In the genomic region with DNA sequence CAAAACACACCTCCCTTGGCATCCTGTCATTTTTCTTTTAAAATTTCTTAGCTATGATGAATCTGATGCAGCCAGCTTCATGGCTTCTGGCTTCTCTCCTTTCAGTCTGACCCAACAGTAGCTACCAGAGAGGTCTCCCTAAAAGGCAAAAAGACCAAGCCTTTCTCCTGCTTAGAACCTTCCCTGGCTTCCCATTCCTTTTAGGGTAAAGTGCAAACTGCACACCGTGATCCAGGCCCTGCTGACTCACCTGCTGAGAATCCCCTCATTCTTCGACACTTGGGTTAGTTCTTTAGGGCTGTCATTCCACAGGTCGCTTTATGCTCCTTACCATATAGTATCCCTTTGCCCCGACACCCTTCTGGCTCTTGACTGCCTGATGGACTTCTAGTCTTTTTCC, we compare ENCODE assay signal across 27 cellular contexts.
DNase-seq lines count a peak whose midpoint lies in the region; ATAC-seq, FAIRE-seq and TF ChIP-seq lines count a peak whose summit lies in the region.
"Had no signal": no experiment of that assay in that cellular context is flagged by ENCODE, and none has a peak within 500 bp of the region (broad histone marks: within the 10 kb centered on the region; RNA-seq: fewer than 3 reads in every experiment).

No MANE protein-coding gene starts in this region.

- in situ Hi-C loops in ACHN (cut with HindIII; ENCODE audit: low pct_ligation_motif_present, low pct_unique_long_range_greater_than_20kb, low sequenced_read_pairs), result no loop called here

- H2BK12ac ChIP-seq in trophoblast cell (ENCODE audit: low read length), result no peak overlapping the region

- no peak for ATAC-seq in foreskin keratinocyte
- ATAC-seq: HCT116, K562, SK-N-SH treated with all-trans-retinoic acid at 6 μM for 48 hours had no signal

- no peak overlapping the region for H2AFZ ChIP-seq in trophoblast cell (ENCODE audit: insufficient read depth, low read length, poor library complexity)

- H3K79me2 ChIP-seq in trophoblast cell (ENCODE audit: control insufficient read depth, insufficient read depth, low read length, poor library complexity), result no peaks in the 10 kb centered on the region

- no CpG with 5 or more reads among the region's 4 CpGs for WGBS in trophoblast cell (ENCODE audit: extremely low coverage, insufficient coverage, insufficient read length)
- 61 to 68% methylated on average over 4 of the region's 4 CpGs for WGBS in thyroid gland, 2 donors

- H3K79me1 ChIP-seq in trophoblast cell (ENCODE audit: low read length), result peaks cover 3% of the 10 kb centered on the region

- no peak overlapping the region for H2BK5ac ChIP-seq in trophoblast cell (ENCODE audit: low read depth, low read length, poor library complexity)

- H3K9me3 ChIP-seq in trophoblast cell (ENCODE audit: insufficient read depth, low read depth, low read length) (no peaks in the 10 kb centered on the region), thyroid gland (no peaks in the 10 kb centered on the region)
- H3K9me3 ChIP-seq: BLaER1 had no signal

- peaks cover 4% of the 10 kb centered on the region for H3K27me3 ChIP-seq in foreskin keratinocyte
- no peaks in the 10 kb centered on the region for H3K27me3 ChIP-seq in trophoblast cell (ENCODE audit: insufficient read depth, low read length)
- H3K27me3 ChIP-seq in thyroid gland, result no peaks in the 10 kb centered on the region
- H3K27me3 ChIP-seq: BLaER1 had no signal

- no peak overlapping the region for H3K4ac ChIP-seq in trophoblast cell (ENCODE audit: low read depth, low read length)

- TF ChIP-seq CTCF in foreskin keratinocyte (conservative IDR thresholded peaks at IDR 0.05) (no peak), thyroid gland (IDR thresholded peaks at IDR 0.05) (no peak)

- intact Hi-C loops in thyroid gland (cut with DNase I), result no loop called here

- H3K18ac ChIP-seq in trophoblast cell (ENCODE audit: low read length), result no peak overlapping the region

- H3K14ac ChIP-seq in trophoblast cell (ENCODE audit: low read length), result no peak overlapping the region

- peak; percentile 29 for FAIRE-seq in RCC 7860 (lab: Jason Lieb, UNC)
- FAIRE-seq: endothelial cell of umbilical vein, GM18507, K562, kidney had no signal

- no peak overlapping the region for H2AK5ac ChIP-seq in trophoblast cell (ENCODE audit: low read length)

- peak; percentile 38 for DNase-seq in ACHN
- peak; percentile 86 for DNase-seq in RCC 7860 (ENCODE audit: low spot score)
- peak; percentile 16 to 48 for DNase-seq in foreskin keratinocyte
- DNase-seq in trophoblast cell, result no peak
- no peak for DNase-seq in cerebellum (ENCODE audit: low spot score)
- no peak for DNase-seq in retina
- no peak for DNase-seq in thyroid gland
- DNase-seq in substantia nigra (lab: John Stamatoyannopoulos, UW), result no peak
- DNase-seq: activated B cell treated with CpG ODN at 0.5 μM for 24 hours; activated CD4-positive, alpha-beta memory T cell treated with anti-CD3 and anti-CD28 coated beads, Interleukin-2, amount 10 ng/mL, durations not matched to agents 7 days and 5 days; activated gamma-delta T cell; activated T-cell treated with anti-CD3 and anti-CD28 coated beads for 4 hours; COR-L47; hippocampal formation; kidney; MM.1S; NCI-H1436; NCI-H524 treated with DMSO at 0.1 percent for 48 hours; occipital lobe; stimulated activated CD4-positive, alpha-beta T cell treated with anti-CD3 and anti-CD28 coated beads, Interleukin-12 subunit alpha, Interleukin-12 subunit beta, amount 100 ng/mL, for 4 hours; T1000 had no signal

- H3K4me3 ChIP-seq in trophoblast cell (ENCODE audit: low read depth, low read length), result no peak overlapping the region
- no peak overlapping the region for H3K4me3 ChIP-seq in thyroid gland (replicated peaks in 1 of 3)
- H3K4me3 ChIP-seq: BLaER1, K562 had no signal

- H3K27ac ChIP-seq in foreskin keratinocyte, result no peak overlapping the region
- peak overlapping the region; percentile 50 for H3K27ac ChIP-seq in trophoblast cell (ENCODE audit: low read depth, low read length)
- H3K27ac ChIP-seq in thyroid gland, result no peak overlapping the region
- H3K27ac ChIP-seq in substantia nigra (ENCODE audit: low read depth, low read length, poor library complexity, severe bottlenecking), result no peak overlapping the region
- H3K27ac ChIP-seq: BLaER1 had no signal

- H3K9ac ChIP-seq in trophoblast cell (ENCODE audit: low read length), result no peak overlapping the region
- H3K9ac ChIP-seq: BLaER1 had no signal

- H3K23ac ChIP-seq in trophoblast cell (ENCODE audit: low read length), result no peak overlapping the region

- peak overlapping the region; percentile 38 for H4K91ac ChIP-seq in trophoblast cell (ENCODE audit: low read depth, low read length)

- no peak overlapping the region for H4K8ac ChIP-seq in trophoblast cell (ENCODE audit: low read depth, low read length)

- no peak overlapping the region for H2BK120ac ChIP-seq in trophoblast cell (ENCODE audit: insufficient read depth, low read length, poor library complexity)

- no peaks in the 10 kb centered on the region for H3K4me1 ChIP-seq in foreskin keratinocyte
- peaks cover 0 to 5% of the 10 kb centered on the region in 2 experiments for H3K4me1 ChIP-seq in trophoblast cell (ENCODE audit: control insufficient read depth in 1 of 2, insufficient read depth in 2 of 2, low read length in 2 of 2)
- no peaks in the 10 kb centered on the region for H3K4me1 ChIP-seq in thyroid gland

- H3K4me2 ChIP-seq in trophoblast cell (ENCODE audit: low read length), result no peak overlapping the region
- H3K4me2 ChIP-seq: BLaER1 had no signal

- no peak overlapping the region for H4K12ac ChIP-seq in trophoblast cell (ENCODE audit: low read depth, low read length)

- H3K36me3 ChIP-seq in trophoblast cell (ENCODE audit: control insufficient read depth in 1 of 2, insufficient read depth in 2 of 2, low read length in 2 of 2) (no peaks in the 10 kb centered on the region), thyroid gland (no peaks in the 10 kb centered on the region)
- H3K36me3 ChIP-seq: BLaER1 had no signal

- TF ChIP-seq POLR2A in thyroid gland (IDR thresholded peaks at IDR 0.05), result no peak

Comparison
In these comparisons a context has a peak if more than half of its experiments do, and no peak if none do; other contexts are left out.
1. DNase-seq: peak in ACHN (single experiment), RCC 7860 (single experiment) and foreskin keratinocyte (2 of 2); none in trophoblast cell (0 of 2), cerebellum (single experiment), retina (single experiment), thyroid gland (0 of 2) and substantia nigra (0 of 49).